ENCODE assay signal across 17 cellular contexts in the genomic region with DNA sequence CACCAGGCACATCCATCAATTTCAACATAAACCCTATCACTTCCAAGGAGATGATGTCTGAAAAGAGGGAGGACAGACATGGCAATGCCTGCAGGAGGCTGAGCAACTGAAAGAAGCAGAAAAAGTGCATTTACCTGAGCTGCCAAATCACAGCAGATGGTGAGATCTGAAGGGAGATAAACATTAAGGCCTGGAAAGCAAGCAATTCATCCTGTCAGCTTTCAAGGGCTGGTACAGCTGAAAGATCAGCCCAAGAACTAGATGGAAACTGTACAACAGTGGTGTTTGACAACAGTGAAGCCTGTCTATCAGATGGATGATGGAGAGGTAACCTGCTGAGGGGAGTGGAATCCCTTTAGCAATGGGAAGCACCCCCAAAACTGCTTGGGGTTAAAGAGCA.
"Had no signal": no experiment of that assay in that cellular context is flagged by ENCODE, and none has a peak within 500 bp of the region (broad histone marks: within the 10 kb centered on the region; RNA-seq: fewer than 3 reads in every experiment).

No MANE protein-coding gene starts in this region.

- H3K4me1 ChIP-seq: colonic mucosa, gastrocnemius medialis, pancreas, spleen had no signal

- H3K4me3 ChIP-seq: cardiac muscle cell, colonic mucosa, gastrocnemius medialis, heart left ventricle, lung, pancreas, spleen had no signal

- FAIRE-seq: endometrium, kidney, pancreas had no signal

- H3K9me3 ChIP-seq: colonic mucosa, gastrocnemius medialis, heart left ventricle, neutrophil, pancreas had no signal

- DNase-seq: activated CD4-positive, alpha-beta T cell treated with anti-CD3 and anti-CD28 coated beads, Interleukin-2, amount 50 U/mL, for 4 hours; activated gamma-delta T cell treated with Interleukin-2 at 50 U/mL for 16 hours; colonic mucosa; gastrocnemius medialis; heart left ventricle; kidney; natural killer cell; pancreas; spleen; stimulated activated CD4-positive, alpha-beta T cell treated with anti-CD3 and anti-CD28 coated beads, Interleukin-4, amount 100 ng/mL, for 4 hours; stimulated activated naive B cell treated with anti-CD40 and anti-IgM and Interleukin-4, amounts not matched to agents 10 μg/mL and 1 μg/mL and 100 μg/mL, for 72 hours; T-helper 17 cell had no signal

- ATAC-seq: gastrocnemius medialis; heart left ventricle; left lobe of liver; natural killer cell; stimulated activated naive B cell treated with anti-CD40 and anti-IgM and Interleukin-4, amounts not matched to agents 10 μg/mL and 1 μg/mL and 100 μg/mL, for 72 hours; T-helper 17 cell had no signal

- H3K27ac ChIP-seq: cardiac muscle cell, colonic mucosa, gastrocnemius medialis, heart left ventricle, neutrophil, pancreas, spleen had no signal

- H3K27me3 ChIP-seq: cardiac muscle cell, colonic mucosa, gastrocnemius medialis, heart left ventricle, neutrophil, pancreas, spleen had no signal

- H3K36me3 ChIP-seq: cardiac muscle cell, colonic mucosa, gastrocnemius medialis, heart left ventricle, neutrophil, pancreas, spleen had no signal
